In genomic region chr12:43293396-43293795, GRCh38 we compare ENCODE assay signal across 1 cellular context.
TF ChIP-seq lines count a peak whose summit lies in the region.

No MANE protein-coding gene starts in this region.

TF ChIP-seq in IMR-90, 13 proteins besides CTCF, POLR2A, EP300 and RAD21:
- no peak for TF ChIP-seq USF2 (IDR thresholded peaks at IDR 0.05; ENCODE audit: low read depth, low read length)
- TF ChIP-seq RCOR1 (IDR thresholded peaks at IDR 0.05; ENCODE audit: insufficient replicate concordance, low read length) = no peak
